Comparison of ENCODE assay signal across 20 cellular contexts in genomic region chr13:85536706-85537105, GRCh38.
DNase-seq lines count a peak whose midpoint lies in the region; ATAC-seq and TF ChIP-seq lines count a peak whose summit lies in the region.
"Had no signal": no experiment of that assay in that cellular context is flagged by ENCODE, and none has a peak within 500 bp of the region (broad histone marks: within the 10 kb centered on the region; RNA-seq: fewer than 3 reads in every experiment).

No MANE protein-coding gene starts in this region.

- H3K27me3 ChIP-seq in Karpas-422 (ENCODE audit: low read length) (no peaks in the 10 kb centered on the region), SK-N-SH (ENCODE audit: insufficient read depth) (no peaks in the 10 kb centered on the region)
- H3K27me3 ChIP-seq: BE2C, Peyer's patch, SJCRH30 had no signal

- H3K9me3 Mint-ChIP-seq in effector memory CD8-positive, alpha-beta T cell = peaks cover 0 to 5% of the 10 kb centered on the region in 2 donors
- H3K9me3 Mint-ChIP-seq: H9 had no signal

- DNase-seq in EL (peak; percentile 22), Karpas-422 (no peak), choroid plexus epithelial cell (ENCODE audit: low read depth) (peak; percentile 22), iris pigment epithelial cell (ENCODE audit: low read depth) (peak; percentile 28), SK-N-SH (no peak), retina (no peak)
- DNase-seq in effector memory CD8-positive, alpha-beta T cell = no peak
- DNase-seq: BE2C; H9; MM.1S; NCI-H1048; NCI-H1436; NCI-H1930; NCI-H226; NCI-H510A treated with DMSO at 0.1 percent for 48 hours; NCI-H748 treated with DMSO at 0.1 percent for 48 hours; NK-92 treated with Interleukin-12 subunit alpha and Interleukin-12 subunit beta, amount 100 ng/mL, for 24 hours; Peyer's patch; SJCRH30 had no signal

- no peaks in the 10 kb centered on the region for H3K9me3 ChIP-seq in Karpas-422 (ENCODE audit: low read length)
- H3K9me3 ChIP-seq in SK-N-SH = no peaks in the 10 kb centered on the region
- H3K9me3 ChIP-seq: BE2C, Peyer's patch, SJCRH30 had no signal

- H3K4me3 ChIP-seq in Karpas-422 (ENCODE audit: low read length) = no peak overlapping the region
- no peak overlapping the region for H3K4me3 ChIP-seq in choroid plexus epithelial cell (ENCODE audit: low read depth, low read length)
- no peak overlapping the region for H3K4me3 ChIP-seq in SK-N-SH (ENCODE audit: low read depth in 2 of 2, low read length in 1 of 2)
- H3K4me3 ChIP-seq: GM12878, Peyer's patch, SJCRH30 had no signal

- CTCF ChIA-PET in SK-N-SH (lab: Yijun Ruan, JAX) = no interaction called here

- H2AFZ ChIP-seq in Karpas-422 (ENCODE audit: low read length) (peak overlapping the region; percentile 69), SK-N-SH (ENCODE audit: low read depth) (no peak overlapping the region)

- ATAC-seq in effector memory CD8-positive, alpha-beta T cell (replicated peaks) = no peak
- ATAC-seq: GM12878 had no signal

- H3K27ac ChIP-seq in Karpas-422 (ENCODE audit: low read length) (no peak overlapping the region), SK-N-SH (ENCODE audit: low read depth in 2 of 2, low read length in 1 of 2) (no peak overlapping the region)
- H3K27ac ChIP-seq: Peyer's patch, SJCRH30 had no signal

- no peaks in the 10 kb centered on the region for H3K36me3 Mint-ChIP-seq in effector memory CD8-positive, alpha-beta T cell (ENCODE audit: insufficient read depth)

- no peak for TF ChIP-seq RAD21 in SK-N-SH (IDR thresholded peaks at IDR 0.05; ENCODE audit: low read length)

- TF ChIP-seq EP300 in SK-N-SH (IDR thresholded peaks at IDR 0.05; ENCODE audit: borderline replicate concordance in 1 of 2, low read depth in 1 of 2, low read length in 1 of 2) = no peak

- no peak overlapping the region for H3K4me3 Mint-ChIP-seq in effector memory CD8-positive, alpha-beta T cell
- H3K4me3 Mint-ChIP-seq: H9 had no signal

- POLR2A ChIA-PET in SK-N-SH (lab: Yijun Ruan, JAX) = no interaction called here

- no peaks in the 10 kb centered on the region for H3K36me3 ChIP-seq in Karpas-422 (ENCODE audit: insufficient read depth, low read length)
- no peaks in the 10 kb centered on the region for H3K36me3 ChIP-seq in SK-N-SH (replicated peaks in 1 of 2; ENCODE audit: control insufficient read depth in 1 of 2, insufficient read depth in 2 of 2, low read length in 1 of 2)
- H3K36me3 ChIP-seq: BE2C, Peyer's patch, SJCRH30 had no signal

- H3K4me1 Mint-ChIP-seq in effector memory CD8-positive, alpha-beta T cell (ENCODE audit: low read depth in 2 of 2) = no peaks in the 10 kb centered on the region

- H3K27ac Mint-ChIP-seq in effector memory CD8-positive, alpha-beta T cell = no peak overlapping the region
- H3K27ac Mint-ChIP-seq: H9 had no signal

- TF ChIP-seq CTCF in choroid plexus epithelial cell (conservative IDR thresholded peaks at IDR 0.05; ENCODE audit: low read depth, low read length) (no peak), SK-N-SH (IDR thresholded peaks at IDR 0.05) (no peak)

- H4K20me1 ChIP-seq in Karpas-422 (ENCODE audit: insufficient read depth, low read depth, low read length) (no peaks in the 10 kb centered on the region), SK-N-SH (ENCODE audit: insufficient read depth) (no peaks in the 10 kb centered on the region)

- H3K4me1 ChIP-seq in Karpas-422 (ENCODE audit: low read length) (no peaks in the 10 kb centered on the region; the same call in 1 of the 2 replicates), SK-N-SH (ENCODE audit: control insufficient read depth in 1 of 2, insufficient read depth in 2 of 2, low read depth in 1 of 2, low read length in 1 of 2) (no peaks in the 10 kb centered on the region)
- H3K4me1 ChIP-seq: BE2C, Peyer's patch, SJCRH30 had no signal

- H3K9me2 ChIP-seq in Karpas-422 (replicated peaks; ENCODE audit: insufficient read depth, low read length) (no peaks in the 10 kb centered on the region), SK-N-SH (no peaks in the 10 kb centered on the region)

- 89% methylated on average over 1 of the region's 1 CpG for WGBS in SK-N-SH (ENCODE audit: low lambda C conversion rate)

- no peak overlapping the region for H3K9ac ChIP-seq in Karpas-422 (ENCODE audit: low read length)
- no peak overlapping the region for H3K9ac ChIP-seq in SK-N-SH

- H3K79me2 ChIP-seq in Karpas-422 (ENCODE audit: low read length) = no peaks in the 10 kb centered on the region
- H3K79me2 ChIP-seq in SK-N-SH (ENCODE audit: insufficient read depth) = no peaks in the 10 kb centered on the region

- H3F3A ChIP-seq in SK-N-SH (replicated peaks; ENCODE audit: insufficient read depth) = no peaks in the 10 kb centered on the region

- no peaks in the 10 kb centered on the region for H3K27me3 Mint-ChIP-seq in effector memory CD8-positive, alpha-beta T cell

- H3K4me2 ChIP-seq in Karpas-422 (ENCODE audit: low read depth, low read length, poor library complexity, severe bottlenecking) = no peak overlapping the region
- H3K4me2 ChIP-seq in SK-N-SH = no peak overlapping the region

TF ChIP-seq in SK-N-SH, 30 proteins besides CTCF, POLR2A, EP300 and RAD21:
- TF ChIP-seq, protein P1, sequence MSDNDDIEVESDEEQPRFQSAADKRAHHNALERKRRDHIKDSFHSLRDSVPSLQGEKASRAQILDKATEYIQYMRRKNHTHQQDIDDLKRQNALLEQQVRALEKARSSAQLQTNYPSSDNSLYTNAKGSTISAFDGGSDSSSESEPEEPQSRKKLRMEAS (IDR thresholded peaks at IDR 0.05; ENCODE audit: low read depth) = no peak
- TF ChIP-seq POLR2AphosphoS5 (IDR thresholded peaks at IDR 0.05; ENCODE audit: low read depth, low read length) = no peak
TF ChIP-seq in SK-N-SH: peak in this region for 0.

Comparison
In these comparisons a context has a peak if more than half of its experiments do, and no peak if none do; other contexts are left out.
1. DNase-seq: peak in EL (single experiment), choroid plexus epithelial cell (single experiment) and iris pigment epithelial cell (single experiment); none in Karpas-422 (single experiment), SK-N-SH (single experiment), effector memory CD8-positive, alpha-beta T cell (0 of 3) and retina (single experiment).